Comparison of ENCODE assay signal across 25 cellular contexts in genomic region chr5:173191561-173191960, GRCh38. TPM values are rescaled to one million over a fixed set of nuclear protein-coding genes. Genes with fewer than 3 reads are reported as not detected.
"Had no signal": no experiment of that assay in that cellular context is flagged by ENCODE, and none has a peak within 500 bp of the region (broad histone marks: within the 10 kb centered on the region; RNA-seq: fewer than 3 reads in every experiment).

No MANE protein-coding gene starts in this region.

- DNase-seq: Karpas-422, KG1, MG63, NCI-H1092, NCI-H1105 treated with DMSO at 0.1 percent for 48 hours, NCI-H1417 treated with DMSO at 0.1 percent for 48 hours, NCI-H146, NCI-H1694 treated with DMSO at 0.1 percent for 48 hours, NCI-H1930, NCI-H2081, NCI-H2107, NCI-H226, NCI-H446, NCI-H510A, NCI-H524 treated with DMSO at 0.1 percent for 48 hours, NCI-H69, NCI-H774, Right ventricle myocardium superior, RPMI8226, SIG-M5, SK-N-SH, SW 1271, T-helper 1 cell had no signal

- H3K36me3 ChIP-seq: MG63 had no signal

- H3K4me3 ChIP-seq: MG63 had no signal

- H3K9me3 ChIP-seq: MG63, SK-N-SH had no signal

- H3K27ac ChIP-seq: HL-60 had no signal

RNA-seq across cellular contexts. Expression of gene NKX2-5, which starts 43.4 kb away (rescaled TPM):
- total RNA-seq: SK-MEL-5 had no signal
- polyA plus RNA-seq: SK-N-SH had no signal
